ENCODE assay signal across 22 cellular contexts in genomic region chr20:33433875-33434274, GRCh38. TPM values are rescaled to one million over a fixed set of nuclear protein-coding genes. Genes with fewer than 3 reads are reported as not detected.
DNase-seq lines count a peak whose midpoint lies in the region; ATAC-seq, FAIRE-seq and TF ChIP-seq lines count a peak whose summit lies in the region.
"Had no signal": no experiment of that assay in that cellular context is flagged by ENCODE, and none has a peak within 500 bp of the region (broad histone marks: within the 10 kb centered on the region; RNA-seq: fewer than 3 reads in every experiment).

No MANE protein-coding gene starts in this region.

- CTCF ChIA-PET in MCF 10A (lab: Yijun Ruan, JAX): interaction anchor here (0.6 to 1.2 kb wide), 3 partner anchors 11 to 710 kb away, joined by 3 to 5 read pairs (median 4); no protein-coding TSS in a partner anchor

- WGBS in esophagus muscularis mucosa: no CpG with 5 or more reads among the region's 2 CpGs

- H3K9me3 Mint-ChIP-seq in MCF 10A (ENCODE audit: unreplicated experiment): no peaks in the 10 kb centered on the region
- H3K9me3 Mint-ChIP-seq: activated naive CD4-positive, alpha-beta T cell treated with anti-CD3 and anti-CD28 coated beads, Interleukin-2, amount 50 U/mL, for 24 hours; CD4-positive, alpha-beta T cell; naive thymus-derived CD4-positive, alpha-beta T cell had no signal

- TF ChIP-seq EP300 in esophagus muscularis mucosa (IDR thresholded peaks at IDR 0.05): no peak

- H3K36me3 Mint-ChIP-seq in MCF 10A (ENCODE audit: insufficient read depth, unreplicated experiment): no peaks in the 10 kb centered on the region

- no TSS peak for BruUV-seq in MCF 10A (replicated peaks; lab: Mats Ljungman, UMichigan)

- POLR2A ChIA-PET in MCF 10A (lab: Yijun Ruan, JAX): no interaction called here

- H3K9me3 ChIP-seq in adipocyte (ENCODE audit: control insufficient read depth, low read length): no peaks in the 10 kb centered on the region
- H3K9me3 ChIP-seq in esophagus muscularis mucosa: no peaks in the 10 kb centered on the region
- no peaks in the 10 kb centered on the region for H3K9me3 ChIP-seq in lower lobe of right lung

- H3K4me1 ChIP-seq in adipocyte (ENCODE audit: control insufficient read depth, insufficient read depth, low read length) (peaks cover 53% of the 10 kb centered on the region), esophagus muscularis mucosa (peaks cover 15 to 33% (median 19%) of the 10 kb centered on the region in 4 donors), lower lobe of right lung (no peaks in the 10 kb centered on the region)

- TF ChIP-seq CTCF in esophagus muscularis mucosa (IDR thresholded peaks at IDR 0.05) (no peak), lower lobe of right lung (IDR thresholded peaks at IDR 0.05) (no peak), MCF 10A (IDR thresholded peaks at IDR 0.05; ENCODE audit: unreplicated experiment) (no peak)

- H3K9ac ChIP-seq in adipocyte (ENCODE audit: low read length): peak overlapping the region; percentile 71

- H3K4me3 ChIP-seq in adipocyte (ENCODE audit: low read length) (no peak overlapping the region), esophagus muscularis mucosa (no peak overlapping the region), lower lobe of right lung (no peak overlapping the region)
- H3K4me3 ChIP-seq: GM12878 had no signal

- H3K27me3 Mint-ChIP-seq in MCF 10A (ENCODE audit: insufficient read depth, unreplicated experiment): no peaks in the 10 kb centered on the region
- H3K27me3 Mint-ChIP-seq: activated naive CD4-positive, alpha-beta T cell treated with anti-CD3 and anti-CD28 coated beads, Interleukin-2, amount 50 U/mL, for 24 hours; CD4-positive, alpha-beta T cell; naive thymus-derived CD4-positive, alpha-beta T cell had no signal

- H3K27me3 ChIP-seq in adipocyte (replicated peaks; ENCODE audit: control insufficient read depth, insufficient read depth, low read length) (no peaks in the 10 kb centered on the region), esophagus muscularis mucosa (no peaks in the 10 kb centered on the region), lower lobe of right lung (ENCODE audit: low read depth) (no peaks in the 10 kb centered on the region)
- H3K27me3 ChIP-seq: brain microvascular endothelial cell had no signal

- no peak for TF ChIP-seq POLR2A in esophagus muscularis mucosa (IDR thresholded peaks at IDR 0.05; ENCODE audit: low read depth)

- H3K27ac ChIP-seq in esophagus muscularis mucosa (replicated peaks in 1 of 4): peak overlapping the region; percentile 13 to 55 (median 28)
- no peak overlapping the region for H3K27ac ChIP-seq in lower lobe of right lung
- peak overlapping the region; percentile 45 for H3K27ac ChIP-seq in temporal lobe (ENCODE audit: low read depth, low read length)
- H3K27ac ChIP-seq: brain microvascular endothelial cell had no signal

- ATAC-seq in lower lobe of right lung (peak; percentile 5 to 25), GM21390 (IDR thresholded peaks at IDR 0.05; ENCODE audit: unreplicated experiment) (no peak), HG03045 (IDR thresholded peaks at IDR 0.05; ENCODE audit: unreplicated experiment) (no peak)
- ATAC-seq: GM12878; naive thymus-derived CD4-positive, alpha-beta T cell had no signal

- no peak for FAIRE-seq in urothelium cell line (lab: Jason Lieb, UNC)
- FAIRE-seq: GM12878 had no signal

- H3K4me3 Mint-ChIP-seq in MCF 10A (ENCODE audit: unreplicated experiment): no peak overlapping the region
- H3K4me3 Mint-ChIP-seq: activated naive CD4-positive, alpha-beta T cell treated with anti-CD3 and anti-CD28 coated beads, Interleukin-2, amount 50 U/mL, for 24 hours; CD4-positive, alpha-beta T cell; naive thymus-derived CD4-positive, alpha-beta T cell had no signal

- intact Hi-C loops in esophagus muscularis mucosa (cut with DNase I) (no loop called here), lower lobe of right lung (cut with DNase I) (no loop called here), MCF 10A (cut with micrococcal nuclease) (no loop called here)

- DNase-seq in adipocyte (ENCODE audit: low read depth): no peak
- DNase-seq in esophagus muscularis mucosa (ENCODE audit: extremely low spot score): no peak
- DNase-seq in lower lobe of right lung: no peak
- DNase-seq in urothelium cell line (ENCODE audit: low spot score): no peak
- no peak for DNase-seq in MCF 10A (ENCODE audit: unreplicated experiment)
- DNase-seq: activated CD4-positive, CD25-positive, alpha-beta regulatory T cell treated with anti-CD3 and anti-CD28 coated beads, Interleukin-2, amount 50 U/mL, for 72 hours; activated T-cell treated with anti-CD3 and anti-CD28 coated beads, Interleukin-2, amount 50 U/mL, for 48 hours; brain microvascular endothelial cell; CD4-positive, alpha-beta T cell; DMS153; erythroblast; GF-D8; naive thymus-derived CD4-positive, alpha-beta T cell; NCI-H1048; NCI-H1930; NCI-H446 treated with DMSO at 0.1 percent for 48 hours; RPMI8226 had no signal

- H3K27ac Mint-ChIP-seq in MCF 10A (ENCODE audit: low read depth, unreplicated experiment): no peak overlapping the region
- H3K27ac Mint-ChIP-seq: activated naive CD4-positive, alpha-beta T cell treated with anti-CD3 and anti-CD28 coated beads, Interleukin-2, amount 50 U/mL, for 24 hours; CD4-positive, alpha-beta T cell; naive thymus-derived CD4-positive, alpha-beta T cell had no signal

- H3K36me3 ChIP-seq in adipocyte (ENCODE audit: control insufficient read depth, insufficient read depth, low read length, severe bottlenecking) (peaks cover 14% of the 10 kb centered on the region), esophagus muscularis mucosa (peaks cover 0 to 16% (median 8%) of the 10 kb centered on the region in 4 donors), lower lobe of right lung (no peaks in the 10 kb centered on the region)
- H3K36me3 ChIP-seq: brain microvascular endothelial cell had no signal

- no peaks in the 10 kb centered on the region for H3K4me1 Mint-ChIP-seq in MCF 10A (ENCODE audit: insufficient read depth, unreplicated experiment)
- H3K4me1 Mint-ChIP-seq: activated naive CD4-positive, alpha-beta T cell treated with anti-CD3 and anti-CD28 coated beads, Interleukin-2, amount 50 U/mL, for 24 hours; naive thymus-derived CD4-positive, alpha-beta T cell had no signal

RNA-seq across cellular contexts. Expression of gene SNTA1, which starts 9.7 kb away (rescaled TPM):
- total RNA-seq in esophagus muscularis mucosa (10 to 100 TPM; 24.1 to 51.6 (median 42.3) TPM), lower lobe of right lung (6.7 TPM), temporal lobe (10.6 TPM), MCF 10A (2022) (1.4 and 2.0 TPM in 2 replicates)

RNA-seq across cellular contexts. Expression of gene CDK5RAP1, which starts 32.6 kb away (rescaled TPM):
- total RNA-seq in esophagus muscularis mucosa: 10 to 100 TPM; 11.3 to 19.5 (median 16.9) TPM
- 23.2 TPM for total RNA-seq in lower lobe of right lung
- total RNA-seq in temporal lobe: 18.9 TPM
- 41.0 and 45.0 TPM in 2 replicates for total RNA-seq in MCF 10A (2022)

RNA-seq across cellular contexts. Expression of gene CBFA2T2, which starts 56.0 kb away (rescaled TPM):
- 10 to 100 TPM; 11.3 to 17.7 (median 14.6) TPM for total RNA-seq in esophagus muscularis mucosa
- 18.2 TPM for total RNA-seq in lower lobe of right lung
- 20.2 TPM for total RNA-seq in temporal lobe
- total RNA-seq in MCF 10A (2022): 15.4 and 17.3 TPM in 2 replicates

Comparison
In these comparisons a context has a peak if more than half of its experiments do, and no peak if none do; other contexts are left out.
1. ATAC-seq: peak in lower lobe of right lung (2 of 2); none in GM21390 (single experiment) and HG03045 (single experiment).